Comparison of ENCODE assay signal across 2 cellular contexts in genomic region chr12:121182222-121182896, GRCh38.
TF ChIP-seq lines count a peak whose summit lies in the region.

No MANE protein-coding gene starts in this region.

TF ChIP-seq in A549, 52 proteins besides CTCF, POLR2A, EP300 and RAD21:
- TF ChIP-seq RNF2 (IDR thresholded peaks at IDR 0.05; ENCODE audit: borderline replicate concordance, low read depth) (no peak), FOSL2 (IDR thresholded peaks at IDR 0.05) (no peak), FOSL2 (CRISPR knock-in tag; IDR thresholded peaks at IDR 0.05) (no peak), REST (IDR thresholded peaks at IDR 0.05) (no peak), RFX5 (IDR thresholded peaks at IDR 0.05) (no peak), KDM1A (IDR thresholded peaks at IDR 0.05; ENCODE audit: low read depth) (no peak), EHMT2 (IDR thresholded peaks at IDR 0.05; ENCODE audit: low read depth) (no peak), GATA3 (IDR thresholded peaks at IDR 0.05; ENCODE audit: borderline replicate concordance) (no peak), EHF (CRISPR knock-in tag; IDR thresholded peaks at IDR 0.05) (no peak), ZFP36 (IDR thresholded peaks at IDR 0.05; ENCODE audit: borderline replicate concordance, partially characterized antibody) (no peak), CBX2 (IDR thresholded peaks at IDR 0.05; ENCODE audit: borderline replicate concordance, low read depth) (no peak), JUN (IDR thresholded peaks at IDR 0.05) (no peak), MAZ (IDR thresholded peaks at IDR 0.05; ENCODE audit: borderline replicate concordance, low read depth, low read length) (no peak), CHD4 (IDR thresholded peaks at IDR 0.05; ENCODE audit: borderline replicate concordance) (no peak), MAFK (IDR thresholded peaks at IDR 0.05; ENCODE audit: partially characterized antibody) (no peak), BCL3 (IDR thresholded peaks at IDR 0.05) (no peak), HEYL (CRISPR knock-in tag; IDR thresholded peaks at IDR 0.05) (no peak), RCOR1 (IDR thresholded peaks at IDR 0.05; ENCODE audit: low read depth, low read length) (no peak), MYC (IDR thresholded peaks at IDR 0.05; ENCODE audit: borderline replicate concordance, low read length) (no peak), KDM5A (IDR thresholded peaks at IDR 0.05) (no peak)
- TF ChIP-seq, protein P1, sequence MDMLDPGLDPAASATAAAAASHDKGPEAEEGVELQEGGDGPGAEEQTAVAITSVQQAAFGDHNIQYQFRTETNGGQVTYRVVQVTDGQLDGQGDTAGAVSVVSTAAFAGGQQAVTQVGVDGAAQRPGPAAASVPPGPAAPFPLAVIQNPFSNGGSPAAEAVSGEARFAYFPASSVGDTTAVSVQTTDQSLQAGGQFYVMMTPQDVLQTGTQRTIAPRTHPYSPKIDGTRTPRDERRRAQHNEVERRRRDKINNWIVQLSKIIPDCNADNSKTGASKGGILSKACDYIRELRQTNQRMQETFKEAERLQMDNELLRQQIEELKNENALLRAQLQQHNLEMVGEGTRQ (IDR thresholded peaks at IDR 0.05), result no peak

TF ChIP-seq in K562, 482 proteins besides CTCF, POLR2A, EP300 and RAD21:
- TF ChIP-seq ZNF184 (CRISPR knock-in tag; IDR thresholded peaks at IDR 0.05), result no peak
- peak; percentile 54; the same call in 1 of the 2 replicates for TF ChIP-seq ZNF324 (CRISPR knock-in tag; IDR thresholded peaks at IDR 0.05)
TF ChIP-seq in K562: peak in this region for 1.
